ENCODE assay signal across 16 cellular contexts in the genomic region with DNA sequence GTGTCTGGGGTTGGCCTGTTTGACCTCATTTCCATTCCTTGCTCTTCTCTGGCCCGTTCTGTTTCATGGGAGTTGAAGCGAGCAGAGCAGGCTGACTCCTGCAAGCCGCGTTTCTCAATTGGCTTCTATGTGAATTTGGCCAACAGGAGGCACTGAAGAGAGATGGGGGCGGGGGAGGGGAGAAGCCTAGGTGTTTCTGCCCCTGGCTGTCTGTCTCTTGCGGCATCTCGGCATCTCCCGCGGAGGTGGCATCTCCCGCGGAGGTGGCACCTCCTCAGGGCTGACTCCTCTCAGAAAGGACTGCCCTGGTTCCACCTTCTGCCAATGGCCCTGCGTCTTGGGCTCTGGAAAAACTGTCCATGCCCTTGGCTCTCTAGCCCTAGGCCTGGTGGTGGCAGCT.
DNase-seq lines count a peak whose midpoint lies in the region; ATAC-seq and TF ChIP-seq lines count a peak whose summit lies in the region.
"Had no signal": no experiment of that assay in that cellular context is flagged by ENCODE, and none has a peak within 500 bp of the region (broad histone marks: within the 10 kb centered on the region; RNA-seq: fewer than 3 reads in every experiment).

No MANE protein-coding gene starts in this region.

- H3K27me3 ChIP-seq in H7 (ENCODE audit: control insufficient read depth, insufficient read depth, low read length) (no peaks in the 10 kb centered on the region; the same call in 1 of the 2 replicates), foreskin keratinocyte (no peaks in the 10 kb centered on the region), neuronal stem cell (ENCODE audit: control insufficient read depth in 3 of 3, insufficient read depth in 3 of 3, low read depth in 1 of 3, low read length in 3 of 3) (no peaks in the 10 kb centered on the region)
- H3K27me3 ChIP-seq: BLaER1 treated with 17β-estradiol and CSF1 and Interleukin-3, amounts not matched to agents 10 nM and 100 nM; MG63 had no signal

- no peak overlapping the region for H2BK5ac ChIP-seq in neuronal stem cell (ENCODE audit: low read length)

- H3K4me3 ChIP-seq in H7 (ENCODE audit: insufficient read depth, low read depth, low read length) (no peak overlapping the region), neuronal stem cell (ENCODE audit: low read length in 2 of 2) (no peak overlapping the region)
- H3K4me3 ChIP-seq: BLaER1 treated with 17β-estradiol and CSF1 and Interleukin-3, amounts not matched to agents 10 nM and 100 nM; MG63 had no signal

- no peak overlapping the region for H3K4me2 ChIP-seq in neuronal stem cell (ENCODE audit: insufficient read depth, low read length, poor library complexity, severe bottlenecking)
- H3K4me2 ChIP-seq: KMS-11 had no signal

- in situ Hi-C loops in SK-MEL-5 (cut with HindIII; ENCODE audit: low pct_unique_long_range_greater_than_20kb, low sequenced_read_pairs) = no loop called here

- no peak overlapping the region for H2BK120ac ChIP-seq in neuronal stem cell (ENCODE audit: low read depth, low read length)

- H3K36me3 ChIP-seq in H7 (replicated peaks; ENCODE audit: control insufficient read depth, insufficient read depth, low read length) (no peaks in the 10 kb centered on the region), neuronal stem cell (replicated peaks in 1 of 2; ENCODE audit: control insufficient read depth in 2 of 2, insufficient read depth in 2 of 2, low read length in 2 of 2) (no peaks in the 10 kb centered on the region)
- H3K36me3 ChIP-seq: BLaER1 treated with 17β-estradiol and CSF1 and Interleukin-3, amounts not matched to agents 10 nM and 100 nM; MG63 had no signal

- H2AFZ ChIP-seq in neuronal stem cell (ENCODE audit: low read length) = no peak overlapping the region

- no peaks in the 10 kb centered on the region for H3K9me3 ChIP-seq in neuronal stem cell (replicated peaks in 1 of 2; ENCODE audit: control insufficient read depth in 2 of 2, insufficient read depth in 1 of 2, low read depth in 1 of 2, low read length in 2 of 2)
- H3K9me3 ChIP-seq: BLaER1 treated with 17β-estradiol and CSF1 and Interleukin-3, amounts not matched to agents 10 nM and 100 nM; MG63 had no signal

- H3K14ac ChIP-seq in neuronal stem cell (ENCODE audit: low read length) = peak overlapping the region; percentile 17

- H4K8ac ChIP-seq in neuronal stem cell (ENCODE audit: low read depth, low read length) = no peak overlapping the region

- ATAC-seq in foreskin keratinocyte = no peak
- ATAC-seq in HG02840 (IDR thresholded peaks at IDR 0.05; ENCODE audit: low FRiP score, unreplicated experiment) = no peak
- ATAC-seq in GM18873 (IDR thresholded peaks at IDR 0.05; ENCODE audit: low FRiP score, unreplicated experiment) = no peak

- H2AK5ac ChIP-seq in neuronal stem cell (ENCODE audit: low read depth, low read length) = no peak overlapping the region

- H3K4ac ChIP-seq in neuronal stem cell (ENCODE audit: low read length) = no peak overlapping the region

- peak; percentile 79 for DNase-seq in H7
- DNase-seq in SK-MEL-5 (ENCODE audit: low read depth, low spot score) = peak; percentile 2
- no peak for DNase-seq in foreskin keratinocyte
- no peak for DNase-seq in neuronal stem cell (ENCODE audit: low spot score)
- DNase-seq in NCI-H187 treated with DMSO at 0.1 percent for 48 hours (lab: John Stamatoyannopoulos, UW) = no peak
- DNase-seq: EL, HCEC 1CT, MG63, NCI-H1105 treated with DMSO at 0.1 percent for 48 hours, NCI-H2029 treated with DMSO at 0.1 percent for 48 hours, NCI-H510A treated with DMSO at 0.1 percent for 48 hours, SHP77 had no signal

- H3K4me1 ChIP-seq in foreskin keratinocyte = peaks cover 19% of the 10 kb centered on the region
- no peaks in the 10 kb centered on the region for H3K4me1 ChIP-seq in neuronal stem cell (ENCODE audit: control insufficient read depth in 2 of 2, insufficient read depth in 1 of 2, low read depth in 1 of 2, low read length in 2 of 2)

- H3K9ac ChIP-seq in neuronal stem cell (ENCODE audit: low read depth, low read length, poor library complexity) = no peak overlapping the region
- H3K9ac ChIP-seq: BLaER1 treated with 17β-estradiol and CSF1 and Interleukin-3, amounts not matched to agents 10 nM and 100 nM; KMS-11 had no signal

- H3K79me1 ChIP-seq in neuronal stem cell (ENCODE audit: low read depth, low read length) = no peaks in the 10 kb centered on the region

- peak; percentile 30 for TF ChIP-seq CTCF in foreskin keratinocyte (conservative IDR thresholded peaks at IDR 0.05)

- WGBS in neuronal stem cell (ENCODE audit: extremely low coverage in 2 of 2, insufficient read length in 2 of 2, insufficient replicate concordance in 1 of 2), 2 donors = no CpG with 5 or more reads among the region's 12 CpGs

- H2BK12ac ChIP-seq in neuronal stem cell (ENCODE audit: low read length) = no peak overlapping the region

- H3K27ac ChIP-seq in foreskin keratinocyte = no peak overlapping the region
- no peak overlapping the region for H3K27ac ChIP-seq in neuronal stem cell (replicated peaks; ENCODE audit: low read length)
- H3K27ac ChIP-seq: BLaER1 treated with 17β-estradiol and CSF1 and Interleukin-3, amounts not matched to agents 10 nM and 100 nM; KMS-11 had no signal

- H4K91ac ChIP-seq in neuronal stem cell (ENCODE audit: low read depth, low read length, poor library complexity) = no peak overlapping the region

- H3K18ac ChIP-seq in neuronal stem cell (ENCODE audit: low read length) = no peak overlapping the region

- no peak overlapping the region for H2BK15ac ChIP-seq in neuronal stem cell (ENCODE audit: low read length)

- H3K23ac ChIP-seq in neuronal stem cell (ENCODE audit: low read depth, low read length, poor library complexity) = no peak overlapping the region

Comparison
In these comparisons a context has a peak if more than half of its experiments do, and no peak if none do; other contexts are left out.
1. DNase-seq: peak in H7 (single experiment) and SK-MEL-5 (single experiment); none in foreskin keratinocyte (0 of 2), neuronal stem cell (single experiment) and NCI-H187 treated with DMSO at 0.1 percent for 48 hours (single experiment).